11 cellular contexts compared by ENCODE assay signal in the genomic region with DNA sequence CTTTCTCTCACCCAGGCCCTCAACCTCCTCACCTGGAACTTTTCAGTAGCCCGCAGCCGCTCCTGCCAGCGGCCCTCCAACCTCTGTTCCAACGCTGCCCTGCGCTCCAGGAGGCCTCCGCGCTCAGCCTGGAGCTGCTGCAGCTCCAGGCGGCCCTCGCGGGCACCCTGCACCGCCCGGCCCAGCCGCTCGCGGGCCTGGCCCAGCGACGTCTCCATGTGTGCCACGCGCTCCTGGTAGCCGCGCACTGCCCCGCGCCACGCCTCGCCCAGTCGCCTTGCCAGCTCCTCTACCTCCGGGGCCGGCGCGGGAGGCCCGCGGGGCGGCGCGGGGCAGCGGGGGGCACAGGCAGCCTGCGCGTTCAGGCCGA. TPM values are rescaled to one million over a fixed set of nuclear protein-coding genes. Genes with fewer than 3 reads are reported as not detected.
DNase-seq lines count a peak whose midpoint lies in the region; ATAC-seq and TF ChIP-seq lines count a peak whose summit lies in the region.
"Had no signal": no experiment of that assay in that cellular context is flagged by ENCODE, and none has a peak within 500 bp of the region (broad histone marks: within the 10 kb centered on the region; RNA-seq: fewer than 3 reads in every experiment).

No MANE protein-coding gene starts in this region.

- TF ChIP-seq CTCF in body of pancreas (IDR thresholded peaks at IDR 0.05) = no peak
- TF ChIP-seq CTCF in sigmoid colon (IDR thresholded peaks at IDR 0.05) = no peak

- TF ChIP-seq POLR2A in body of pancreas (IDR thresholded peaks at IDR 0.05) (no peak), sigmoid colon (IDR thresholded peaks at IDR 0.05) (no peak)

- H3K4me1 ChIP-seq in body of pancreas = peaks cover 15% of the 10 kb centered on the region
- peaks cover 0 to 43% (median 33%) of the 10 kb centered on the region in 4 donors for H3K4me1 ChIP-seq in sigmoid colon

- H3K27ac ChIP-seq in body of pancreas (peak overlapping the region in 1 of 4 donors; percentile 21), sigmoid colon (peak overlapping the region; percentile 42 to 79 (median 72))

- no peak for TF ChIP-seq EP300 in sigmoid colon (IDR thresholded peaks at IDR 0.05)

- WGBS in body of pancreas, 2 donors = 15 to 60% methylated on average over 3 to 39 of the region's 39 CpGs
- WGBS in sigmoid colon, 2 donors = 9 to 22% methylated on average over 39 of the region's 39 CpGs

- intact Hi-C loops in body of pancreas (cut with DNase I) (no loop called here), sigmoid colon (cut with DNase I) (no loop called here)

- peaks cover 5 to 22% of the 10 kb centered on the region in 2 donors for H3K27me3 ChIP-seq in body of pancreas
- H3K27me3 ChIP-seq in sigmoid colon = peaks cover 5 to 42% (median 20%) of the 10 kb centered on the region in 3 donors

- H3K36me3 ChIP-seq in body of pancreas (replicated peaks in 1 of 2; ENCODE audit: insufficient read depth in 1 of 2, low read depth in 2 of 2) (no peaks in the 10 kb centered on the region), sigmoid colon (no peaks in the 10 kb centered on the region)

- peak; percentile 26 for ATAC-seq in body of pancreas

- no peak overlapping the region for H3K4me3 ChIP-seq in body of pancreas
- peak overlapping the region; percentile 49 for H3K4me3 ChIP-seq in iPS-11a (ENCODE audit: low read depth, low read length)
- peak overlapping the region; percentile 29 to 53 (median 44) for H3K4me3 ChIP-seq in sigmoid colon

- peak; percentile 39 for DNase-seq in COLO668 (lab: John Stamatoyannopoulos, UW; ENCODE audit: unreplicated experiment)
- DNase-seq in body of pancreas = no peak
- no peak for DNase-seq in sigmoid colon
- no peak for DNase-seq in NOMO-1 treated with dmso at 0.1 percent for 144 hours (lab: John Stamatoyannopoulos, UW; ENCODE audit: unreplicated experiment)
- DNase-seq in DMS114 treated with DMSO at 0.1 percent for 48 hours (lab: John Stamatoyannopoulos, UW; ENCODE audit: unreplicated experiment) = no peak
- no peak for DNase-seq in superior temporal gyrus (ENCODE audit: extremely low spot score)
- no peak for DNase-seq in GOT3 (lab: John Stamatoyannopoulos, UW)
- DNase-seq: DMS79, NCI-H2029, SW 1271 had no signal

- H3K9me3 ChIP-seq in body of pancreas = no peaks in the 10 kb centered on the region
- no peaks in the 10 kb centered on the region for H3K9me3 ChIP-seq in sigmoid colon

RNA-seq across cellular contexts. Expression of a gene that starts 0.8 kb away (rescaled TPM):
- 10 to 100 TPM in 1 of 2 donors, 1 to 10 TPM in 1; 4.2 to 12.2 TPM for total RNA-seq in body of pancreas
- total RNA-seq in sigmoid colon = 10 to 100 TPM in 2 of 4 donors, 1 to 10 TPM in 2; 7.1 to 21.0 (median 10.4) TPM
- polyA plus RNA-seq in sigmoid colon = 1 to 10 TPM in 2 of 3 donors, under 1 TPM in 1; 0.60 to 6.9 (median 1.8) TPM

RNA-seq across cellular contexts. Expression of a gene that starts 28.9 kb away (rescaled TPM):
- total RNA-seq in body of pancreas (1 to 10 TPM in 1 of 2 donors, under 1 TPM in 1; 0.99 to 3.6 TPM), sigmoid colon (1 to 10 TPM; 3.1 to 7.8 (median 5.4) TPM)
- 1 to 10 TPM in 1 of 3 donors, not detected in 2; 4.9 TPM for polyA plus RNA-seq in sigmoid colon

RNA-seq across cellular contexts. Expression of a gene that starts 34.5 kb away (rescaled TPM):
- under 1 TPM in 1 of 2 donors, not detected in 1; 0.26 TPM for total RNA-seq in body of pancreas
- 1 to 10 TPM in 3 of 4 donors, not detected in 1; 2.0 to 2.9 (median 2.3) TPM for total RNA-seq in sigmoid colon
- under 1 TPM in 1 of 3 donors, not detected in 2; 0.12 TPM for polyA plus RNA-seq in sigmoid colon

RNA-seq across cellular contexts. Expression of a gene that starts 51.8 kb away (rescaled TPM):
- total RNA-seq in body of pancreas (10 to 100 TPM; 14.5 to 68.2 TPM), sigmoid colon (10 to 100 TPM; 11.8 to 21.6 (median 13.7) TPM)
- polyA plus RNA-seq in sigmoid colon = 10 to 100 TPM; 19.0 to 33.1 (median 22.8) TPM

RNA-seq across cellular contexts. Expression of a gene that starts 52.1 kb away (rescaled TPM):
- total RNA-seq in body of pancreas (10 to 100 TPM; 11.9 to 14.3 TPM), sigmoid colon (10 to 100 TPM; 13.6 to 17.6 (median 16.7) TPM)
- 10 to 100 TPM; 12.0 to 23.4 (median 17.1) TPM for polyA plus RNA-seq in sigmoid colon

Comparison
In these comparisons a context has a peak if more than half of its experiments do, and no peak if none do; other contexts are left out.
1. H3K4me3 ChIP-seq: peak in iPS-11a (single experiment) and sigmoid colon (4 of 4); none in body of pancreas (0 of 2).